21 cellular contexts compared by ENCODE assay signal in genomic region chr5:1429066-1429465, GRCh38. TPM values are rescaled to one million over a fixed set of nuclear protein-coding genes. Genes with fewer than 3 reads are reported as not detected.
"Had no signal": no experiment of that assay in that cellular context is flagged by ENCODE, and none has a peak within 500 bp of the region (broad histone marks: within the 10 kb centered on the region; RNA-seq: fewer than 3 reads in every experiment).

No MANE protein-coding gene starts in this region.

- H3K27ac Mint-ChIP-seq: activated CD4-positive, alpha-beta memory T cell treated with anti-CD3 and anti-CD28 coated beads for 36 hours; activated CD4-positive, alpha-beta T cell treated with anti-CD3 and anti-CD28 coated beads for 36 hours; activated CD8-positive, alpha-beta memory T cell treated with anti-CD3 and anti-CD28 coated beads, Interleukin-2, amount 10 ng/mL, durations not matched to agents 7 days and 5 days; activated naive CD8-positive, alpha-beta T cell; dendritic cell treated with granulocyte-macrophage colony-stimulating factor and Interleukin-4, amounts not matched to agents 40 ng/mL and 50 ng/mL, for 4 days; mesothelial cell of epicardium; neural progenitor cell; T-cell had no signal

- H3K36me3 ChIP-seq: lower lobe of right lung, neural progenitor cell, ovary had no signal

- ATAC-seq: activated CD4-positive, alpha-beta T cell treated with anti-CD3 and anti-CD28 coated beads for 36 hours; activated CD8-positive, alpha-beta memory T cell treated with anti-CD3 and anti-CD28 coated beads, Interleukin-2, amount 10 ng/mL, durations not matched to agents 7 days and 5 days; activated T-cell treated with anti-CD3 and anti-CD28 coated beads, Interleukin-2, amount 50 U/mL, for 4 hours; lower lobe of right lung; T-cell had no signal

- H3K27me3 ChIP-seq: neural progenitor cell, ovary had no signal

- DNase-seq: activated CD4-positive, alpha-beta memory T cell treated with anti-CD3 and anti-CD28 coated beads for 36 hours; activated CD4-positive, alpha-beta T cell treated with anti-CD3 and anti-CD28 coated beads for 36 hours; activated CD8-positive, alpha-beta memory T cell treated with anti-CD3 and anti-CD28 coated beads, Interleukin-2, amount 10 ng/mL, durations not matched to agents 7 days and 5 days; activated gamma-delta T cell; activated T-cell treated with anti-CD3 and anti-CD28 coated beads, Interleukin-2, amount 50 U/mL, for 4 hours; cerebellar nuclear complex; effector memory CD4-positive, alpha-beta T cell; foreskin melanocyte; lower lobe of right lung; stimulated activated CD4-positive, alpha-beta T cell treated with anti-CD3 and anti-CD28 coated beads, Interleukin-2, amount 100 ng/mL, for 48 hours; stimulated activated naive CD4-positive, alpha-beta T cell; substantia nigra; T1000; trophoblast cell had no signal

- H3K27ac ChIP-seq: lower lobe of right lung, neural progenitor cell, ovary had no signal

- H3K4me1 ChIP-seq: lower lobe of right lung, neural progenitor cell had no signal

- H3K4me3 Mint-ChIP-seq: activated CD4-positive, alpha-beta memory T cell treated with anti-CD3 and anti-CD28 coated beads for 36 hours; activated CD4-positive, alpha-beta T cell treated with anti-CD3 and anti-CD28 coated beads for 36 hours; activated CD8-positive, alpha-beta memory T cell treated with anti-CD3 and anti-CD28 coated beads, Interleukin-2, amount 10 ng/mL, durations not matched to agents 7 days and 5 days; activated naive CD8-positive, alpha-beta T cell; activated T-cell treated with anti-CD3 and anti-CD28 coated beads, Interleukin-2, amount 50 U/mL, for 4 hours; dendritic cell treated with granulocyte-macrophage colony-stimulating factor and Interleukin-4, amounts not matched to agents 40 ng/mL and 50 ng/mL, for 4 days; mesothelial cell of epicardium; neural progenitor cell; T-cell had no signal

- H3K4me3 ChIP-seq: lower lobe of right lung, neural progenitor cell, ovary had no signal

- H3K4me1 Mint-ChIP-seq: activated CD4-positive, alpha-beta T cell treated with anti-CD3 and anti-CD28 coated beads for 36 hours; activated CD8-positive, alpha-beta memory T cell treated with anti-CD3 and anti-CD28 coated beads, Interleukin-2, amount 10 ng/mL, durations not matched to agents 7 days and 5 days; mesothelial cell of epicardium; T-cell had no signal

- H3K36me3 Mint-ChIP-seq: neural progenitor cell, T-cell had no signal

RNA-seq across cellular contexts. Expression of gene SLC6A3, which starts 16.2 kb away (rescaled TPM):
- total RNA-seq: activated CD4-positive, alpha-beta memory T cell treated with anti-CD3 and anti-CD28 coated beads for 36 hours; activated CD4-positive, alpha-beta T cell treated with anti-CD3 and anti-CD28 coated beads for 36 hours; activated T-cell treated with anti-CD3 and anti-CD28 coated beads, Interleukin-2, amount 50 U/mL, for 4 hours; fibroblast of lung had no signal
- polyA plus RNA-seq: fibroblast of lung had no signal
